8 cellular contexts compared by ENCODE assay signal in the genomic region with DNA sequence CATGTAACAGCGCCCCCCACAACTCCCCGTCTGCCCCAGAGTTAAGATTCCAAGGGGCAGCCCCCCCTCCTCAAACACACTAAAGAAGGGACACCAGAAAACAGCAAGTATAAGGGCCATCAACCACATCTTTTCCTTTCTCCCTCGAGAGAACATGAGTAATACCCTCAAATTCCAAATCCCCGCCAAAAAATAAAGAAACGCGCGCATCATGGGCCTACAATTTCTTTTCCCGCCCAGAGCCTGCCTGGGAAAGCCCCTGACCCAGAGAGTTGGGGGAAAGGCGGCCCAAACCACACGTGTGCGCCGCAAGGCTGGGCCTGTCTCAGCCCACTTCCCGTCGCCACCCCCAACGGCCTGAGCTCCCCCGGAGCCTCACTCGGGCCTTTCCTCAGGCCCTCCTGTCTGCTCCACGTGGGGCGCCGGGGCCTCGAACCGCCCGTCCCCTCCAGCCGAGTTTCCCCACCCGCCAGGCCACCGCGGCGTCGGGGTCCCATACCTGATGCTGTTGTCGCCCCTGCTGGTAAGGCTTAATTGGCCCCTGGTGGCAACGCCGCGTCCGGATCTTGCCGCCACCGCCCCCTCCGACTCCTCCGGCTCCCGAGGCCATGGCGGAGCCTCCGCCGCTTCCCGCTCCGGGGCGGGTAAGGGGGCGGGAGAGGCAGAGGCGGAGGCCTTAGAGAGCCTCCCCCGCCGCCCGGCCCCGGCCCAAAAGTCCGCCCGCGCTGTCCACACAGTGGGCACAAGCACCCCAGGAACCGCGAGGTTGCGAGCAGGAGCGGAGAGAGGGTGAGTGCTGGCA. TPM values are rescaled to one million over a fixed set of nuclear protein-coding genes. Genes with fewer than 3 reads are reported as not detected.
DNase-seq lines count a peak whose midpoint lies in the region; ATAC-seq lines count a peak whose summit lies in the region.

No MANE protein-coding gene starts in this region.

- ATAC-seq in GM19043 (IDR thresholded peaks at IDR 0.05; ENCODE audit: low read depth, unreplicated experiment) (peak; percentile 50), HG03342 (IDR thresholded peaks at IDR 0.05; ENCODE audit: unreplicated experiment) (peak; percentile 62), naive B cell (ENCODE audit: low read depth in 2 of 2) (peak; percentile 77 to 79)
- ATAC-seq in stimulated activated naive CD8-positive, alpha-beta T cell treated with anti-CD3 and anti-CD28 coated beads, Interleukin-15, Interleukin-2, amounts not matched to agents 100 U/mL and 50 U/mL, for 24 hours: peak; percentile 78

- peak overlapping the region; percentile 87 to 99 (median 95) for H3K4me3 Mint-ChIP-seq in naive B cell

- peak overlapping the region; percentile 92 to 100 (median 99) for H3K9ac ChIP-seq in BLaER1 treated with 17β-estradiol and CSF1 and Interleukin-3, amounts not matched to agents 10 nM and 100 nM

- H3K27me3 ChIP-seq in BLaER1 treated with 17β-estradiol and CSF1 and Interleukin-3, amounts not matched to agents 10 nM and 100 nM: no peaks in the 10 kb centered on the region
- no peaks in the 10 kb centered on the region for H3K27me3 ChIP-seq in esophagus (ENCODE audit: control insufficient read depth in 1 of 2, insufficient read depth in 2 of 2, low read length in 2 of 2)

- DNase-seq in NK-92 treated with Interleukin-12 subunit alpha and Interleukin-12 subunit beta, amount 100 ng/mL, for 24 hours (lab: John Stamatoyannopoulos, UW): peak; percentile 88
- DNase-seq in activated CD8-positive, alpha-beta memory T cell treated with anti-CD3 and anti-CD28 coated beads, Interleukin-2, amount 50 U/mL, for 48 hours: peak; percentile 92
- DNase-seq in naive B cell: peak; percentile 89
- DNase-seq in stimulated activated naive CD8-positive, alpha-beta T cell treated with anti-CD3 and anti-CD28 coated beads, Interleukin-15, Interleukin-2, amounts not matched to agents 100 U/mL and 50 U/mL, for 24 hours: peak; percentile 90

- H3K4me2 ChIP-seq in BLaER1 treated with 17β-estradiol and CSF1 and Interleukin-3, amounts not matched to agents 10 nM and 100 nM: peak overlapping the region; percentile 63 to 95 (median 89)

- peaks cover 0 to 17% (median 5%) of the 10 kb centered on the region in 11 experiments; a peak in 7 of 22 replicates for H3K36me3 ChIP-seq in BLaER1 treated with 17β-estradiol and CSF1 and Interleukin-3, amounts not matched to agents 10 nM and 100 nM
- H3K36me3 ChIP-seq in esophagus (ENCODE audit: control insufficient read depth in 2 of 2, insufficient read depth in 2 of 2, low read length in 1 of 2): no peaks in the 10 kb centered on the region

- H3K36me3 Mint-ChIP-seq in naive B cell: peaks cover 0 to 6% of the 10 kb centered on the region in 2 donors

- peaks cover 37 to 54% (median 44%) of the 10 kb centered on the region in 10 experiments for H3K4me1 ChIP-seq in BLaER1 treated with 17β-estradiol and CSF1 and Interleukin-3, amounts not matched to agents 10 nM and 100 nM
- no peaks in the 10 kb centered on the region for H3K4me1 ChIP-seq in esophagus (ENCODE audit: control insufficient read depth in 2 of 2, insufficient read depth in 2 of 2, low read length in 1 of 2)

- H4K20me1 ChIP-seq in BLaER1 treated with 17β-estradiol and CSF1 and Interleukin-3, amounts not matched to agents 10 nM and 100 nM: peaks cover 15 to 44% (median 37%) of the 10 kb centered on the region in 11 experiments; a peak in 20 of 22 replicates

- no peaks in the 10 kb centered on the region; a peak in 1 of 22 replicates for H3K9me3 ChIP-seq in BLaER1 treated with 17β-estradiol and CSF1 and Interleukin-3, amounts not matched to agents 10 nM and 100 nM (replicated peaks in 1 of 11)
- no peaks in the 10 kb centered on the region for H3K9me3 ChIP-seq in esophagus (ENCODE audit: control insufficient read depth in 2 of 2, insufficient read depth in 1 of 2, low read depth in 1 of 2, low read length in 1 of 2)

- WGBS in esophagus, 2 donors: 1% methylated on average over 56 to 58 of the region's 58 CpGs

- H3K27ac ChIP-seq in BLaER1 treated with 17β-estradiol and CSF1 and Interleukin-3, amounts not matched to agents 10 nM and 100 nM: peak overlapping the region; percentile 94 to 100 (median 99)
- H3K27ac ChIP-seq in esophagus (ENCODE audit: low read depth in 2 of 2, low read length in 1 of 2): peak overlapping the region; percentile 99 to 100

- peak overlapping the region; percentile 77 to 99 (median 94) for H3K4me3 ChIP-seq in BLaER1 treated with 17β-estradiol and CSF1 and Interleukin-3, amounts not matched to agents 10 nM and 100 nM
- H3K4me3 ChIP-seq in esophagus (ENCODE audit: low read depth in 1 of 2, low read length in 2 of 2): peak overlapping the region; percentile 91

- peaks cover 24 to 48% (median 31%) of the 10 kb centered on the region in 3 donors for H3K4me1 Mint-ChIP-seq in naive B cell

- no peaks in the 10 kb centered on the region for H3K9me3 Mint-ChIP-seq in naive B cell

- peak overlapping the region; percentile 97 to 100 (median 98) for H3K27ac Mint-ChIP-seq in naive B cell

- no peaks in the 10 kb centered on the region for H3K27me3 Mint-ChIP-seq in naive B cell

RNA-seq across cellular contexts. Expression of a gene that starts 0.7 kb away (rescaled TPM):
- polyA plus RNA-seq in esophagus (10 to 100 TPM in 1 of 2 donors, 1 to 10 TPM in 1; 5.0 to 12.7 TPM), naive B cell (ENCODE audit: low read depth in 6 of 6) (1 to 10 TPM; 2.9 to 7.6 (median 5.4) TPM)

Comparison
In these comparisons a context has a peak if more than half of its experiments do, and no peak if none do; other contexts are left out.
1. Peak in every context shown above with its lines: DNase-seq, ATAC-seq, H3K4me3 ChIP-seq and H3K27ac ChIP-seq.